2 cellular contexts compared by ENCODE assay signal in the genomic region with DNA sequence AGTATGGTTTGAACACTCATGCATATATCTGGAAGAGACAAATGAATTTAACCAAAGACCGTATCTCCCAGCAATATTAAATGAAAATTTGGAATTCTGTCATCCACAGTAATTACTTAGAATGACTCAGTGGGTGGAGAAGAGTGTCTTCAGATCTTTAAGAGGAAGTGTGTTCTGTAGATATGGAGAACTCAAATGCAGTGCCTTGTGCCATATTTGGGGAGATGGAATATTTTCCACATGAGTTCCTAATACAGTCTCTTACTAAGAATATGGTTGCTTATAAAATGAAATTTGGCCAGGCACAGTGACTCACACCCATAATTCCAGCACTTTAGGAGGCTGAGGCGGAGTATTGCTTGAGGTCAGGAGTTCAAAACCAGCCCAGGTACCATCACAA.
TF ChIP-seq lines count a peak whose summit lies in the region.

No MANE protein-coding gene starts in this region.

TF ChIP-seq in IMR-90, 13 proteins besides CTCF, POLR2A, EP300 and RAD21:
- TF ChIP-seq CEBPB (IDR thresholded peaks at IDR 0.05; ENCODE audit: low read depth, low read length): no peak
- TF ChIP-seq RFX5 (IDR thresholded peaks at IDR 0.05; ENCODE audit: low read depth, low read length): no peak
- TF ChIP-seq CHD1 (IDR thresholded peaks at IDR 0.05; ENCODE audit: low read depth, low read length): no peak
- TF ChIP-seq MAFK (IDR thresholded peaks at IDR 0.05; ENCODE audit: low read depth, low read length): no peak
- no peak for TF ChIP-seq RCOR1 (IDR thresholded peaks at IDR 0.05; ENCODE audit: insufficient replicate concordance, low read length)
- TF ChIP-seq MXI1 (IDR thresholded peaks at IDR 0.05; ENCODE audit: borderline replicate concordance, low read depth, low read length): no peak
- no peak for TF ChIP-seq SMC3 (IDR thresholded peaks at IDR 0.05; ENCODE audit: low read depth, low read length)
- TF ChIP-seq, protein P1, sequence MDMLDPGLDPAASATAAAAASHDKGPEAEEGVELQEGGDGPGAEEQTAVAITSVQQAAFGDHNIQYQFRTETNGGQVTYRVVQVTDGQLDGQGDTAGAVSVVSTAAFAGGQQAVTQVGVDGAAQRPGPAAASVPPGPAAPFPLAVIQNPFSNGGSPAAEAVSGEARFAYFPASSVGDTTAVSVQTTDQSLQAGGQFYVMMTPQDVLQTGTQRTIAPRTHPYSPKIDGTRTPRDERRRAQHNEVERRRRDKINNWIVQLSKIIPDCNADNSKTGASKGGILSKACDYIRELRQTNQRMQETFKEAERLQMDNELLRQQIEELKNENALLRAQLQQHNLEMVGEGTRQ (IDR thresholded peaks at IDR 0.05; ENCODE audit: low read depth, low read length): no peak

TF ChIP-seq in K562, 482 proteins besides CTCF, POLR2A, EP300 and RAD21 (continues in another document):
- TF ChIP-seq SPI1 (IDR thresholded peaks at IDR 0.05; ENCODE audit: borderline replicate concordance, low read depth, low read length) (peak; percentile 89), ZNF717 (CRISPR knock-in tag; IDR thresholded peaks at IDR 0.05) (no peak), SMAD2 (IDR thresholded peaks at IDR 0.05; ENCODE audit: low read depth, low read length) (no peak), GTF2A2 (tag; IDR thresholded peaks at IDR 0.05) (no peak), FOSL1 (tag; conservative IDR thresholded peaks at IDR 0.05) (peak; percentile 75), NFE2 (IDR thresholded peaks at IDR 0.05; ENCODE audit: low read depth) (peak; percentile 54), BACH1 (tag; IDR thresholded peaks at IDR 0.05) (no peak), SMARCE1 (IDR thresholded peaks at IDR 0.05) (peak; percentile 63), ZNF239 (CRISPR knock-in tag; IDR thresholded peaks at IDR 0.05) (no peak), BRD4 (IDR thresholded peaks at IDR 0.05) (no peak), ETV1 (tag; conservative IDR thresholded peaks at IDR 0.05; ENCODE audit: low read depth) (no peak), SMAD1 (IDR thresholded peaks at IDR 0.05; ENCODE audit: low read depth, low read length, partially characterized antibody) (no peak), DPF2 (IDR thresholded peaks at IDR 0.05) (peak; percentile 68; the same call in 1 of the 2 replicates), MEF2D (tag; conservative IDR thresholded peaks at IDR 0.05; ENCODE audit: low read depth) (no peak), JUND (IDR thresholded peaks at IDR 0.05; ENCODE audit: borderline replicate concordance, low read depth, low read length) (peak; percentile 67), JUND (tag; IDR thresholded peaks at IDR 0.05; ENCODE audit: borderline replicate concordance, low read depth, low read length) (peak; percentile 69; the same call in 2 of the 3 replicates), ZNF589 (CRISPR knock-in tag; IDR thresholded peaks at IDR 0.05; ENCODE audit: low read depth) (no peak), SRF (CRISPR knock-in tag; IDR thresholded peaks at IDR 0.05) (peak in 1 of 2 experiments; percentile 91; a peak in 2 of 4 replicates), ZNF445 (CRISPR knock-in tag; IDR thresholded peaks at IDR 0.05; ENCODE audit: low read depth) (no peak), ZBED1 (IDR thresholded peaks at IDR 0.05) (0 out of 2 replicates have a peak, but pooled peaks have one; percentile 26), ARID1B (IDR thresholded peaks at IDR 0.05) (peak; percentile 55), JUN (IDR thresholded peaks at IDR 0.05; ENCODE audit: borderline replicate concordance, low read depth, low read length) (peak; percentile 42; the same call in 1 of the 2 replicates), JUN (CRISPR knock-in tag; IDR thresholded peaks at IDR 0.05; ENCODE audit: borderline replicate concordance) (no peak), ZNF212 (CRISPR knock-in tag; IDR thresholded peaks at IDR 0.05) (no peak), RUNX1 (IDR thresholded peaks at IDR 0.05; ENCODE audit: low read depth) (no peak), CBX3 (IDR thresholded peaks at IDR 0.05; ENCODE audit: borderline replicate concordance in 1 of 2, low read length in 2 of 2) (no peak), SLC30A9 (CRISPR knock-in tag; IDR thresholded peaks at IDR 0.05) (no peak), JUNB (CRISPR knock-in tag; conservative IDR thresholded peaks at IDR 0.05) (no peak), SMARCB1 (IDR thresholded peaks at IDR 0.05; ENCODE audit: insufficient read length, low read depth) (no peak), HDGF (IDR thresholded peaks at IDR 0.05) (no peak)
- TF ChIP-seq, protein P2, sequence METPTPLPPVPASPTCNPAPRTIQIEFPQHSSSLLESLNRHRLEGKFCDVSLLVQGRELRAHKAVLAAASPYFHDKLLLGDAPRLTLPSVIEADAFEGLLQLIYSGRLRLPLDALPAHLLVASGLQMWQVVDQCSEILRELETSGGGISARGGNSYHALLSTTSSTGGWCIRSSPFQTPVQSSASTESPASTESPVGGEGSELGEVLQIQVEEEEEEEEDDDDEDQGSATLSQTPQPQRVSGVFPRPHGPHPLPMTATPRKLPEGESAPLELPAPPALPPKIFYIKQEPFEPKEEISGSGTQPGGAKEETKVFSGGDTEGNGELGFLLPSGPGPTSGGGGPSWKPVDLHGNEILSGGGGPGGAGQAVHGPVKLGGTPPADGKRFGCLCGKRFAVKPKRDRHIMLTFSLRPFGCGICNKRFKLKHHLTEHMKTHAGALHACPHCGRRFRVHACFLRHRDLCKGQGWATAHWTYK (CRISPR knock-in tag; IDR thresholded peaks at IDR 0.05): no peak
- TF ChIP-seq, protein P3, sequence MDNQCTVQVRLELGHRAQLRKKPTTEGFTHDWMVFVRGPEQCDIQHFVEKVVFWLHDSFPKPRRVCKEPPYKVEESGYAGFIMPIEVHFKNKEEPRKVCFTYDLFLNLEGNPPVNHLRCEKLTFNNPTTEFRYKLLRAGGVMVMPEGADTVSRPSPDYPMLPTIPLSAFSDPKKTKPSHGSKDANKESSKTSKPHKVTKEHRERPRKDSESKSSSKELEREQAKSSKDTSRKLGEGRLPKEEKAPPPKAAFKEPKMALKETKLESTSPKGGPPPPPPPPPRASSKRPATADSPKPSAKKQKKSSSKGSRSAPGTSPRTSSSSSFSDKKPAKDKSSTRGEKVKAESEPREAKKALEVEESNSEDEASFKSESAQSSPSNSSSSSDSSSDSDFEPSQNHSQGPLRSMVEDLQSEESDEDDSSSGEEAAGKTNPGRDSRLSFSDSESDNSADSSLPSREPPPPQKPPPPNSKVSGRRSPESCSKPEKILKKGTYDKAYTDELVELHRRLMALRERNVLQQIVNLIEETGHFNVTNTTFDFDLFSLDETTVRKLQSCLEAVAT (IDR thresholded peaks at IDR 0.05): no peak
- TF ChIP-seq, protein P4, sequence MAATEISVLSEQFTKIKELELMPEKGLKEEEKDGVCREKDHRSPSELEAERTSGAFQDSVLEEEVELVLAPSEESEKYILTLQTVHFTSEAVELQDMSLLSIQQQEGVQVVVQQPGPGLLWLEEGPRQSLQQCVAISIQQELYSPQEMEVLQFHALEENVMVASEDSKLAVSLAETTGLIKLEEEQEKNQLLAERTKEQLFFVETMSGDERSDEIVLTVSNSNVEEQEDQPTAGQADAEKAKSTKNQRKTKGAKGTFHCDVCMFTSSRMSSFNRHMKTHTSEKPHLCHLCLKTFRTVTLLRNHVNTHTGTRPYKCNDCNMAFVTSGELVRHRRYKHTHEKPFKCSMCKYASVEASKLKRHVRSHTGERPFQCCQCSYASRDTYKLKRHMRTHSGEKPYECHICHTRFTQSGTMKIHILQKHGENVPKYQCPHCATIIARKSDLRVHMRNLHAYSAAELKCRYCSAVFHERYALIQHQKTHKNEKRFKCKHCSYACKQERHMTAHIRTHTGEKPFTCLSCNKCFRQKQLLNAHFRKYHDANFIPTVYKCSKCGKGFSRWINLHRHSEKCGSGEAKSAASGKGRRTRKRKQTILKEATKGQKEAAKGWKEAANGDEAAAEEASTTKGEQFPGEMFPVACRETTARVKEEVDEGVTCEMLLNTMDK (IDR thresholded peaks at IDR 0.05; ENCODE audit: borderline replicate concordance, insufficient read depth, low read depth, low read length, poor library complexity, severe bottlenecking): no peak
- TF ChIP-seq, protein P5, sequence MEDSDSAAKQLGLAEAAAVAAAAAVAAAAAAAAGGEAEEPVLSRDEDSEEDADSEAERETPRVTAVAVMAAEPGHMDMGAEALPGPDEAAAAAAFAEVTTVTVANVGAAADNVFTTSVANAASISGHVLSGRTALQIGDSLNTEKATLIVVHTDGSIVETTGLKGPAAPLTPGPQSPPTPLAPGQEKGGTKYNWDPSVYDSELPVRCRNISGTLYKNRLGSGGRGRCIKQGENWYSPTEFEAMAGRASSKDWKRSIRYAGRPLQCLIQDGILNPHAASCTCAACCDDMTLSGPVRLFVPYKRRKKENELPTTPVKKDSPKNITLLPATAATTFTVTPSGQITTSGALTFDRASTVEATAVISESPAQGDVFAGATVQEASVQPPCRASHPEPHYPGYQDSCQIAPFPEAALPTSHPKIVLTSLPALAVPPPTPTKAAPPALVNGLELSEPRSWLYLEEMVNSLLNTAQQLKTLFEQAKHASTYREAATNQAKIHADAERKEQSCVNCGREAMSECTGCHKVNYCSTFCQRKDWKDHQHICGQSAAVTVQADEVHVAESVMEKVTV (CRISPR knock-in tag; IDR thresholded peaks at IDR 0.05): no peak
- TF ChIP-seq, protein P6, sequence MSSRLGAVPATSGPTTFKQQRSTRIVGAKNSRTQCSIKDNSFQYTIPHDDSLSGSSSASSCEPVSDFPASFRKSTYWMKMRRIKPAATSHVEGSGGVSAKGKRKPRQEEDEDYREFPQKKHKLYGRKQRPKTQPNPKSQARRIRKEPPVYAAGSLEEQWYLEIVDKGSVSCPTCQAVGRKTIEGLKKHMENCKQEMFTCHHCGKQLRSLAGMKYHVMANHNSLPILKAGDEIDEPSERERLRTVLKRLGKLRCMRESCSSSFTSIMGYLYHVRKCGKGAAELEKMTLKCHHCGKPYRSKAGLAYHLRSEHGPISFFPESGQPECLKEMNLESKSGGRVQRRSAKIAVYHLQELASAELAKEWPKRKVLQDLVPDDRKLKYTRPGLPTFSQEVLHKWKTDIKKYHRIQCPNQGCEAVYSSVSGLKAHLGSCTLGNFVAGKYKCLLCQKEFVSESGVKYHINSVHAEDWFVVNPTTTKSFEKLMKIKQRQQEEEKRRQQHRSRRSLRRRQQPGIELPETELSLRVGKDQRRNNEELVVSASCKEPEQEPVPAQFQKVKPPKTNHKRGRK (tag; IDR thresholded peaks at IDR 0.05): no peak
- TF ChIP-seq, protein P7, sequence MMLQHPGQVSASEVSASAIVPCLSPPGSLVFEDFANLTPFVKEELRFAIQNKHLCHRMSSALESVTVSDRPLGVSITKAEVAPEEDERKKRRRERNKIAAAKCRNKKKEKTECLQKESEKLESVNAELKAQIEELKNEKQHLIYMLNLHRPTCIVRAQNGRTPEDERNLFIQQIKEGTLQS (IDR thresholded peaks at IDR 0.05): peak; percentile 51; the same call in 1 of the 2 replicates
- TF ChIP-seq, protein P7 (CRISPR knock-in tag; conservative IDR thresholded peaks at IDR 0.05): no peak
- TF ChIP-seq, protein P8, sequence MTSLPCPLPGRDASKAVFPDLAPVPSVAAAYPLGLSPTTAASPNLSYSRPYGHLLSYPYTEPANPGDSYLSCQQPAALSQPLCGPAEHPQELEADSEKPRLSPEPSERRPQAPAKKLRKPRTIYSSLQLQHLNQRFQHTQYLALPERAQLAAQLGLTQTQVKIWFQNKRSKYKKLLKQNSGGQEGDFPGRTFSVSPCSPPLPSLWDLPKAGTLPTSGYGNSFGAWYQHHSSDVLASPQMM (CRISPR knock-in tag; IDR thresholded peaks at IDR 0.05): no peak
- TF ChIP-seq, protein P9, sequence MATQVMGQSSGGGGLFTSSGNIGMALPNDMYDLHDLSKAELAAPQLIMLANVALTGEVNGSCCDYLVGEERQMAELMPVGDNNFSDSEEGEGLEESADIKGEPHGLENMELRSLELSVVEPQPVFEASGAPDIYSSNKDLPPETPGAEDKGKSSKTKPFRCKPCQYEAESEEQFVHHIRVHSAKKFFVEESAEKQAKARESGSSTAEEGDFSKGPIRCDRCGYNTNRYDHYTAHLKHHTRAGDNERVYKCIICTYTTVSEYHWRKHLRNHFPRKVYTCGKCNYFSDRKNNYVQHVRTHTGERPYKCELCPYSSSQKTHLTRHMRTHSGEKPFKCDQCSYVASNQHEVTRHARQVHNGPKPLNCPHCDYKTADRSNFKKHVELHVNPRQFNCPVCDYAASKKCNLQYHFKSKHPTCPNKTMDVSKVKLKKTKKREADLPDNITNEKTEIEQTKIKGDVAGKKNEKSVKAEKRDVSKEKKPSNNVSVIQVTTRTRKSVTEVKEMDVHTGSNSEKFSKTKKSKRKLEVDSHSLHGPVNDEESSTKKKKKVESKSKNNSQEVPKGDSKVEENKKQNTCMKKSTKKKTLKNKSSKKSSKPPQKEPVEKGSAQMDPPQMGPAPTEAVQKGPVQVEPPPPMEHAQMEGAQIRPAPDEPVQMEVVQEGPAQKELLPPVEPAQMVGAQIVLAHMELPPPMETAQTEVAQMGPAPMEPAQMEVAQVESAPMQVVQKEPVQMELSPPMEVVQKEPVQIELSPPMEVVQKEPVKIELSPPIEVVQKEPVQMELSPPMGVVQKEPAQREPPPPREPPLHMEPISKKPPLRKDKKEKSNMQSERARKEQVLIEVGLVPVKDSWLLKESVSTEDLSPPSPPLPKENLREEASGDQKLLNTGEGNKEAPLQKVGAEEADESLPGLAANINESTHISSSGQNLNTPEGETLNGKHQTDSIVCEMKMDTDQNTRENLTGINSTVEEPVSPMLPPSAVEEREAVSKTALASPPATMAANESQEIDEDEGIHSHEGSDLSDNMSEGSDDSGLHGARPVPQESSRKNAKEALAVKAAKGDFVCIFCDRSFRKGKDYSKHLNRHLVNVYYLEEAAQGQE (CRISPR knock-in tag; IDR thresholded peaks at IDR 0.05; ENCODE audit: low read depth): no peak
- TF ChIP-seq, protein P10, sequence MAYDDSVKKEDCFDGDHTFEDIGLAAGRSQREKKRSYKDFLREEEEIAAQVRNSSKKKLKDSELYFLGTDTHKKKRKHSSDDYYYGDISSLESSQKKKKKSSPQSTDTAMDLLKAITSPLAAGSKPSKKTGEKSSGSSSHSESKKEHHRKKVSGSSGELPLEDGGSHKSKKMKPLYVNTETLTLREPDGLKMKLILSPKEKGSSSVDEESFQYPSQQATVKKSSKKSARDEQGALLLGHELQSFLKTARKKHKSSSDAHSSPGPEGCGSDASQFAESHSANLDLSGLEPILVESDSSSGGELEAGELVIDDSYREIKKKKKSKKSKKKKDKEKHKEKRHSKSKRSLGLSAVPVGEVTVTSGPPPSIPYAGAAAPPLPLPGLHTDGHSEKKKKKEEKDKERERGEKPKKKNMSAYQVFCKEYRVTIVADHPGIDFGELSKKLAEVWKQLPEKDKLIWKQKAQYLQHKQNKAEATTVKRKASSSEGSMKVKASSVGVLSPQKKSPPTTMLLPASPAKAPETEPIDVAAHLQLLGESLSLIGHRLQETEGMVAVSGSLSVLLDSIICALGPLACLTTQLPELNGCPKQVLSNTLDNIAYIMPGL (CRISPR knock-in tag; IDR thresholded peaks at IDR 0.05): no peak
- TF ChIP-seq, protein P11, sequence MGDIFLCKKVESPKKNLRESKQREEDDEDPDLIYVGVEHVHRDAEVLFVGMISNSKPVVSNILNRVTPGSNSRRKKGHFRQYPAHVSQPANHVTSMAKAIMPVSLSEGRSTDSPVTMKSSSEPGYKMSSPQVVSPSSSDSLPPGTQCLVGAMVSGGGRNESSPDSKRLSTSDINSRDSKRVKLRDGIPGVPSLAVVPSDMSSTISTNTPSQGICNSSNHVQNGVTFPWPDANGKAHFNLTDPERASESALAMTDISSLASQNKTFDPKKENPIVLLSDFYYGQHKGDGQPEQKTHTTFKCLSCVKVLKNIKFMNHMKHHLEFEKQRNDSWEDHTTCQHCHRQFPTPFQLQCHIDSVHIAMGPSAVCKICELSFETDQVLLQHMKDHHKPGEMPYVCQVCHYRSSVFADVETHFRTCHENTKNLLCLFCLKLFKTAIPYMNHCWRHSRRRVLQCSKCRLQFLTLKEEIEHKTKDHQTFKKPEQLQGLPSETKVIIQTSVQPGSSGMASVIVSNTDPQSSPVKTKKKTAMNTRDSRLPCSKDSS (IDR thresholded peaks at IDR 0.05; ENCODE audit: low read depth, partially characterized antibody): no peak
